In genomic region chr13:35855531-35856019, GRCh38 we compare ENCODE assay signal across 1 cellular context.
TF ChIP-seq lines count a peak whose summit lies in the region.

No MANE protein-coding gene starts in this region.

TF ChIP-seq in WTC11, 78 proteins besides CTCF, POLR2A, EP300 and RAD21 (continued from another document and continues in another):
- TF ChIP-seq ZNF281 (CRISPR knock-in tag; IDR thresholded peaks at IDR 0.05) = peak; percentile 25; the same call in 1 of the 2 replicates
- TF ChIP-seq ZNF121 (CRISPR knock-in tag; IDR thresholded peaks at IDR 0.05) = no peak
- TF ChIP-seq PRRX2 (CRISPR knock-in tag; IDR thresholded peaks at IDR 0.05) = no peak
- no peak for TF ChIP-seq MLX (CRISPR knock-in tag; IDR thresholded peaks at IDR 0.05)
- TF ChIP-seq, protein P1, sequence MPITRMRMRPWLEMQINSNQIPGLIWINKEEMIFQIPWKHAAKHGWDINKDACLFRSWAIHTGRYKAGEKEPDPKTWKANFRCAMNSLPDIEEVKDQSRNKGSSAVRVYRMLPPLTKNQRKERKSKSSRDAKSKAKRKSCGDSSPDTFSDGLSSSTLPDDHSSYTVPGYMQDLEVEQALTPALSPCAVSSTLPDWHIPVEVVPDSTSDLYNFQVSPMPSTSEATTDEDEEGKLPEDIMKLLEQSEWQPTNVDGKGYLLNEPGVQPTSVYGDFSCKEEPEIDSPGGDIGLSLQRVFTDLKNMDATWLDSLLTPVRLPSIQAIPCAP (CRISPR knock-in tag; IDR thresholded peaks at IDR 0.05) = no peak
- TF ChIP-seq, protein P2, sequence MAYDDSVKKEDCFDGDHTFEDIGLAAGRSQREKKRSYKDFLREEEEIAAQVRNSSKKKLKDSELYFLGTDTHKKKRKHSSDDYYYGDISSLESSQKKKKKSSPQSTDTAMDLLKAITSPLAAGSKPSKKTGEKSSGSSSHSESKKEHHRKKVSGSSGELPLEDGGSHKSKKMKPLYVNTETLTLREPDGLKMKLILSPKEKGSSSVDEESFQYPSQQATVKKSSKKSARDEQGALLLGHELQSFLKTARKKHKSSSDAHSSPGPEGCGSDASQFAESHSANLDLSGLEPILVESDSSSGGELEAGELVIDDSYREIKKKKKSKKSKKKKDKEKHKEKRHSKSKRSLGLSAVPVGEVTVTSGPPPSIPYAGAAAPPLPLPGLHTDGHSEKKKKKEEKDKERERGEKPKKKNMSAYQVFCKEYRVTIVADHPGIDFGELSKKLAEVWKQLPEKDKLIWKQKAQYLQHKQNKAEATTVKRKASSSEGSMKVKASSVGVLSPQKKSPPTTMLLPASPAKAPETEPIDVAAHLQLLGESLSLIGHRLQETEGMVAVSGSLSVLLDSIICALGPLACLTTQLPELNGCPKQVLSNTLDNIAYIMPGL (CRISPR knock-in tag; IDR thresholded peaks at IDR 0.05) = no peak
- TF ChIP-seq, protein P3, sequence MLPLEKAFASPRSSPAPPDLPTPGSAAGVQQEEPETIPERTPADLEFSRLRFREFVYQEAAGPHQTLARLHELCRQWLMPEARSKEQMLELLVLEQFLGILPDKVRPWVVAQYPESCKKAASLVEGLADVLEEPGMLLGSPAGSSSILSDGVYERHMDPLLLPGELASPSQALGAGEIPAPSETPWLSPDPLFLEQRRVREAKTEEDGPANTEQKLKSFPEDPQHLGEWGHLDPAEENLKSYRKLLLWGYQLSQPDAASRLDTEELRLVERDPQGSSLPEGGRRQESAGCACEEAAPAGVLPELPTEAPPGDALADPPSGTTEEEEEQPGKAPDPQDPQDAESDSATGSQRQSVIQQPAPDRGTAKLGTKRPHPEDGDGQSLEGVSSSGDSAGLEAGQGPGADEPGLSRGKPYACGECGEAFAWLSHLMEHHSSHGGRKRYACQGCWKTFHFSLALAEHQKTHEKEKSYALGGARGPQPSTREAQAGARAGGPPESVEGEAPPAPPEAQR (CRISPR knock-in tag; IDR thresholded peaks at IDR 0.05) = no peak
- TF ChIP-seq ZNF416 (CRISPR knock-in tag; IDR thresholded peaks at IDR 0.05) = no peak
- TF ChIP-seq TCF7 (CRISPR knock-in tag; IDR thresholded peaks at IDR 0.05; ENCODE audit: low read depth) = no peak
- TF ChIP-seq ELF4 (CRISPR knock-in tag; IDR thresholded peaks at IDR 0.05; ENCODE audit: low read depth) = no peak
- TF ChIP-seq, protein P4, sequence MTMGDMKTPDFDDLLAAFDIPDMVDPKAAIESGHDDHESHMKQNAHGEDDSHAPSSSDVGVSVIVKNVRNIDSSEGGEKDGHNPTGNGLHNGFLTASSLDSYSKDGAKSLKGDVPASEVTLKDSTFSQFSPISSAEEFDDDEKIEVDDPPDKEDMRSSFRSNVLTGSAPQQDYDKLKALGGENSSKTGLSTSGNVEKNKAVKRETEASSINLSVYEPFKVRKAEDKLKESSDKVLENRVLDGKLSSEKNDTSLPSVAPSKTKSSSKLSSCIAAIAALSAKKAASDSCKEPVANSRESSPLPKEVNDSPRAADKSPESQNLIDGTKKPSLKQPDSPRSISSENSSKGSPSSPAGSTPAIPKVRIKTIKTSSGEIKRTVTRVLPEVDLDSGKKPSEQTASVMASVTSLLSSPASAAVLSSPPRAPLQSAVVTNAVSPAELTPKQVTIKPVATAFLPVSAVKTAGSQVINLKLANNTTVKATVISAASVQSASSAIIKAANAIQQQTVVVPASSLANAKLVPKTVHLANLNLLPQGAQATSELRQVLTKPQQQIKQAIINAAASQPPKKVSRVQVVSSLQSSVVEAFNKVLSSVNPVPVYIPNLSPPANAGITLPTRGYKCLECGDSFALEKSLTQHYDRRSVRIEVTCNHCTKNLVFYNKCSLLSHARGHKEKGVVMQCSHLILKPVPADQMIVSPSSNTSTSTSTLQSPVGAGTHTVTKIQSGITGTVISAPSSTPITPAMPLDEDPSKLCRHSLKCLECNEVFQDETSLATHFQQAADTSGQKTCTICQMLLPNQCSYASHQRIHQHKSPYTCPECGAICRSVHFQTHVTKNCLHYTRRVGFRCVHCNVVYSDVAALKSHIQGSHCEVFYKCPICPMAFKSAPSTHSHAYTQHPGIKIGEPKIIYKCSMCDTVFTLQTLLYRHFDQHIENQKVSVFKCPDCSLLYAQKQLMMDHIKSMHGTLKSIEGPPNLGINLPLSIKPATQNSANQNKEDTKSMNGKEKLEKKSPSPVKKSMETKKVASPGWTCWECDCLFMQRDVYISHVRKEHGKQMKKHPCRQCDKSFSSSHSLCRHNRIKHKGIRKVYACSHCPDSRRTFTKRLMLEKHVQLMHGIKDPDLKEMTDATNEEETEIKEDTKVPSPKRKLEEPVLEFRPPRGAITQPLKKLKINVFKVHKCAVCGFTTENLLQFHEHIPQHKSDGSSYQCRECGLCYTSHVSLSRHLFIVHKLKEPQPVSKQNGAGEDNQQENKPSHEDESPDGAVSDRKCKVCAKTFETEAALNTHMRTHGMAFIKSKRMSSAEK (CRISPR knock-in tag; IDR thresholded peaks at IDR 0.05; ENCODE audit: borderline replicate concordance) = no peak
- TF ChIP-seq ZNF138 (CRISPR knock-in tag; conservative IDR thresholded peaks at IDR 0.05) = no peak
- TF ChIP-seq, protein P5, sequence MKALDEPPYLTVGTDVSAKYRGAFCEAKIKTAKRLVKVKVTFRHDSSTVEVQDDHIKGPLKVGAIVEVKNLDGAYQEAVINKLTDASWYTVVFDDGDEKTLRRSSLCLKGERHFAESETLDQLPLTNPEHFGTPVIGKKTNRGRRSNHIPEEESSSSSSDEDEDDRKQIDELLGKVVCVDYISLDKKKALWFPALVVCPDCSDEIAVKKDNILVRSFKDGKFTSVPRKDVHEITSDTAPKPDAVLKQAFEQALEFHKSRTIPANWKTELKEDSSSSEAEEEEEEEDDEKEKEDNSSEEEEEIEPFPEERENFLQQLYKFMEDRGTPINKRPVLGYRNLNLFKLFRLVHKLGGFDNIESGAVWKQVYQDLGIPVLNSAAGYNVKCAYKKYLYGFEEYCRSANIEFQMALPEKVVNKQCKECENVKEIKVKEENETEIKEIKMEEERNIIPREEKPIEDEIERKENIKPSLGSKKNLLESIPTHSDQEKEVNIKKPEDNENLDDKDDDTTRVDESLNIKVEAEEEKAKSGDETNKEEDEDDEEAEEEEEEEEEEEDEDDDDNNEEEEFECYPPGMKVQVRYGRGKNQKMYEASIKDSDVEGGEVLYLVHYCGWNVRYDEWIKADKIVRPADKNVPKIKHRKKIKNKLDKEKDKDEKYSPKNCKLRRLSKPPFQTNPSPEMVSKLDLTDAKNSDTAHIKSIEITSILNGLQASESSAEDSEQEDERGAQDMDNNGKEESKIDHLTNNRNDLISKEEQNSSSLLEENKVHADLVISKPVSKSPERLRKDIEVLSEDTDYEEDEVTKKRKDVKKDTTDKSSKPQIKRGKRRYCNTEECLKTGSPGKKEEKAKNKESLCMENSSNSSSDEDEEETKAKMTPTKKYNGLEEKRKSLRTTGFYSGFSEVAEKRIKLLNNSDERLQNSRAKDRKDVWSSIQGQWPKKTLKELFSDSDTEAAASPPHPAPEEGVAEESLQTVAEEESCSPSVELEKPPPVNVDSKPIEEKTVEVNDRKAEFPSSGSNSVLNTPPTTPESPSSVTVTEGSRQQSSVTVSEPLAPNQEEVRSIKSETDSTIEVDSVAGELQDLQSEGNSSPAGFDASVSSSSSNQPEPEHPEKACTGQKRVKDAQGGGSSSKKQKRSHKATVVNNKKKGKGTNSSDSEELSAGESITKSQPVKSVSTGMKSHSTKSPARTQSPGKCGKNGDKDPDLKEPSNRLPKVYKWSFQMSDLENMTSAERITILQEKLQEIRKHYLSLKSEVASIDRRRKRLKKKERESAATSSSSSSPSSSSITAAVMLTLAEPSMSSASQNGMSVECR (CRISPR knock-in tag; IDR thresholded peaks at IDR 0.05; ENCODE audit: borderline replicate concordance) = no peak
- TF ChIP-seq TEAD1 (CRISPR knock-in tag; IDR thresholded peaks at IDR 0.05) = peak; percentile 45; the same call in 1 of the 2 replicates
- no peak for TF ChIP-seq EMX1 (CRISPR knock-in tag; IDR thresholded peaks at IDR 0.05)
- TF ChIP-seq, protein P6, sequence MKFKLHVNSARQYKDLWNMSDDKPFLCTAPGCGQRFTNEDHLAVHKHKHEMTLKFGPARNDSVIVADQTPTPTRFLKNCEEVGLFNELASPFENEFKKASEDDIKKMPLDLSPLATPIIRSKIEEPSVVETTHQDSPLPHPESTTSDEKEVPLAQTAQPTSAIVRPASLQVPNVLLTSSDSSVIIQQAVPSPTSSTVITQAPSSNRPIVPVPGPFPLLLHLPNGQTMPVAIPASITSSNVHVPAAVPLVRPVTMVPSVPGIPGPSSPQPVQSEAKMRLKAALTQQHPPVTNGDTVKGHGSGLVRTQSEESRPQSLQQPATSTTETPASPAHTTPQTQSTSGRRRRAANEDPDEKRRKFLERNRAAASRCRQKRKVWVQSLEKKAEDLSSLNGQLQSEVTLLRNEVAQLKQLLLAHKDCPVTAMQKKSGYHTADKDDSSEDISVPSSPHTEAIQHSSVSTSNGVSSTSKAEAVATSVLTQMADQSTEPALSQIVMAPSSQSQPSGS (CRISPR knock-in tag; IDR thresholded peaks at IDR 0.05; ENCODE audit: borderline replicate concordance, low read depth) = no peak
- no peak for TF ChIP-seq TP53 (CRISPR knock-in tag; IDR thresholded peaks at IDR 0.05)
- peak; percentile 90 for TF ChIP-seq ETV6 (CRISPR knock-in tag; IDR thresholded peaks at IDR 0.05)
- TF ChIP-seq TEAD4 (CRISPR knock-in tag; IDR thresholded peaks at IDR 0.05) = no peak
- no peak for TF ChIP-seq CBFB (CRISPR knock-in tag; IDR thresholded peaks at IDR 0.05; ENCODE audit: low read depth)
- TF ChIP-seq SP1 (CRISPR knock-in tag; conservative IDR thresholded peaks at IDR 0.05) = no peak
- no peak for TF ChIP-seq ATF1 (CRISPR knock-in tag; IDR thresholded peaks at IDR 0.05)
- TF ChIP-seq FOXP1 (CRISPR knock-in tag; IDR thresholded peaks at IDR 0.05; ENCODE audit: borderline replicate concordance) = peak; percentile 21; the same call in 1 of the 2 replicates
- TF ChIP-seq GABPB1 (CRISPR knock-in tag; IDR thresholded peaks at IDR 0.05) = no peak
- TF ChIP-seq MXD4 (CRISPR knock-in tag; IDR thresholded peaks at IDR 0.05; ENCODE audit: borderline replicate concordance) = no peak
- TF ChIP-seq PRDM15 (CRISPR knock-in tag; IDR thresholded peaks at IDR 0.05) = no peak
- TF ChIP-seq CDX4 (CRISPR knock-in tag; IDR thresholded peaks at IDR 0.05; ENCODE audit: borderline replicate concordance) = no peak
- no peak for TF ChIP-seq ZMAT4 (CRISPR knock-in tag; IDR thresholded peaks at IDR 0.05)
- no peak for TF ChIP-seq GRHL2 (CRISPR knock-in tag; IDR thresholded peaks at IDR 0.05; ENCODE audit: insufficient replicate concordance, severe bottlenecking)
- no peak for TF ChIP-seq ZNF671 (CRISPR knock-in tag; IDR thresholded peaks at IDR 0.05)
